ENCODE assay signal across 16 cellular contexts in the genomic region with DNA sequence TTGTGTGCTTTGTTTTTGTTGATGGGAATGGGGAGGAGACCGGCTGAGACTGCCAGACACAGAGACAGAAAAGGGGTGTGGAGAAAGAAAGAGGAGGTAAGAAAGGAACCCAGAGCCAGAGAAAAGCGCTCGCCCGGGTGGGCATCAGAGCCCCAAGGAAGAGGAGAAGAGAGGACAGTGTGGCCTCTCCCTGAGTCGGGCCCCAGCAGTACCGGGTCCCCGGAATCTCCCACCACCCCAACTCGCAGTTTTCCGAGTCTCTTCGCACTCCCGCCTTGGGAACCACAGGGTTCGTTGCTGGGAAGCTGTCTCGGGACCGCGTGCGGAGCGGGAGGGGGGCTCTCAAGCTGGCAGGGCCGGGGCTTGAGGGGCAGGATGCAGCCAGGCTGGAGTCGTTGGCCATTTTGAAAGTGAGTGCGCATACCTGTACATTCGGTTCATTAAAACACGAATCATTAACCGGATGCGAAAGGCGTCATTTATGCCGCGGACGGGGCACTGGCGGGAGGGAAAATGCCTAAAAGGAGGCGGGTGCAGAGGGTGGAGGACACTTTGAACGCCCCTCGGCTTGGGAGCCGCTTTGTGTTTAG. TPM values are rescaled to one million over a fixed set of nuclear protein-coding genes. Genes with fewer than 3 reads are reported as not detected.
A peak's percentile ranks its signal among the peaks of the same experiment; 100 is the strongest.
DNase-seq lines count a peak whose midpoint lies in the region; ATAC-seq and TF ChIP-seq lines count a peak whose summit lies in the region.
"Had no signal": no experiment of that assay in that cellular context is flagged by ENCODE, and none has a peak within 500 bp of the region (broad histone marks: within the 10 kb centered on the region; RNA-seq: fewer than 3 reads in every experiment).

No MANE protein-coding gene starts in this region.

- no peaks in the 10 kb centered on the region for H3K9me3 Mint-ChIP-seq in activated T-cell treated with anti-CD3 and anti-CD28 coated beads, Interleukin-2, amount 50 U/mL, for 24 hours

- no peaks in the 10 kb centered on the region for H3K36me3 ChIP-seq in iPS-18a (ENCODE audit: control insufficient read depth, low read depth, low read length)
- no peaks in the 10 kb centered on the region for H3K36me3 ChIP-seq in spleen
- H3K36me3 ChIP-seq in sigmoid colon = no peaks in the 10 kb centered on the region

- TF ChIP-seq POLR2A in spleen (IDR thresholded peaks at IDR 0.05) (no peak), sigmoid colon (IDR thresholded peaks at IDR 0.05) (no peak)

- ATAC-seq in T-helper 17 cell = no peak
- no peak for ATAC-seq in GM18498 (IDR thresholded peaks at IDR 0.05; ENCODE audit: unreplicated experiment)

- peaks cover 54% of the 10 kb centered on the region for H3K4me1 Mint-ChIP-seq in activated T-cell treated with anti-CD3 and anti-CD28 coated beads, Interleukin-2, amount 50 U/mL, for 24 hours (ENCODE audit: low read depth)
- peaks cover 42% of the 10 kb centered on the region for H3K4me1 Mint-ChIP-seq in T-helper 17 cell

- H3K9me3 ChIP-seq in T-helper 17 cell (ENCODE audit: control insufficient read depth, low read length, poor library complexity, severe bottlenecking) (no peaks in the 10 kb centered on the region), iPS-18a (ENCODE audit: control insufficient read depth, low read depth, low read length) (peaks cover 5% of the 10 kb centered on the region), spleen (peaks cover 0 to 16% (median 0%) of the 10 kb centered on the region in 8 donors), sigmoid colon (no peaks in the 10 kb centered on the region)

- H3K36me3 Mint-ChIP-seq in activated T-cell treated with anti-CD3 and anti-CD28 coated beads, Interleukin-2, amount 50 U/mL, for 24 hours (ENCODE audit: low read depth) = no peaks in the 10 kb centered on the region
- H3K36me3 Mint-ChIP-seq in T-helper 17 cell (ENCODE audit: low read depth) = peaks cover 10% of the 10 kb centered on the region

- H3K4me1 ChIP-seq in iPS-18a (ENCODE audit: control insufficient read depth, low read depth, low read length) (peaks cover 28% of the 10 kb centered on the region), spleen (peaks cover 38 to 88% (median 79%) of the 10 kb centered on the region in 6 donors), sigmoid colon (peaks cover 0 to 76% (median 67%) of the 10 kb centered on the region in 4 donors)

- H3K27me3 ChIP-seq in iPS-18a (ENCODE audit: control insufficient read depth, insufficient read depth, low read length) (peaks cover 100% of the 10 kb centered on the region), spleen (replicated peaks in 1 of 7) (peaks cover 31 to 100% (median 100%) of the 10 kb centered on the region in 7 donors), sigmoid colon (peaks cover 96 to 100% (median 100%) of the 10 kb centered on the region in 3 donors)

- TF ChIP-seq CTCF in spleen (IDR thresholded peaks at IDR 0.05 in 8 of 11, conservative IDR thresholded peaks at IDR 0.05 in 3 of 11) (no peak), sigmoid colon (IDR thresholded peaks at IDR 0.05) (no peak)

- H3K27me3 Mint-ChIP-seq in activated T-cell treated with anti-CD3 and anti-CD28 coated beads, Interleukin-2, amount 50 U/mL, for 24 hours = peaks cover 80% of the 10 kb centered on the region
- H3K27me3 Mint-ChIP-seq in T-helper 17 cell = peaks cover 71% of the 10 kb centered on the region

- H3K27ac Mint-ChIP-seq in activated T-cell treated with anti-CD3 and anti-CD28 coated beads, Interleukin-2, amount 50 U/mL, for 24 hours = no peak overlapping the region
- H3K27ac Mint-ChIP-seq in T-helper 17 cell = no peak overlapping the region

- peak overlapping the region; percentile 27 for H3K4me3 ChIP-seq in iPS-18a (ENCODE audit: low read length)
- H3K4me3 ChIP-seq in spleen = peak overlapping the region in 3 of 8 donors; percentile 12 to 56 (median 19)
- H3K4me3 ChIP-seq in sigmoid colon = peak overlapping the region in 1 of 4 donors; percentile 24

- WGBS in spleen, 5 donors = 3 to 10% (median 5%) methylated on average over 26 to 33 of the region's 33 CpGs
- 3 to 5% methylated on average over 33 of the region's 33 CpGs for WGBS in sigmoid colon, 2 donors

- intact Hi-C loops in spleen (cut with DNase I; ENCODE audit: low total_unique reads) = no loop called here
- intact Hi-C loops in sigmoid colon (cut with DNase I) = no loop called here

- no peak for TF ChIP-seq EP300 in sigmoid colon (IDR thresholded peaks at IDR 0.05)

- peak overlapping the region; percentile 38 for H3K4me3 Mint-ChIP-seq in activated T-cell treated with anti-CD3 and anti-CD28 coated beads, Interleukin-2, amount 50 U/mL, for 24 hours
- H3K4me3 Mint-ChIP-seq in T-helper 17 cell = peak overlapping the region; percentile 73

- H3K27ac ChIP-seq in iPS-18a (ENCODE audit: low read length) (no peak overlapping the region), spleen (no peak overlapping the region), sigmoid colon (no peak overlapping the region)
- H3K27ac ChIP-seq: VCaP had no signal

- no peak overlapping the region for H3K9ac ChIP-seq in iPS-18a (ENCODE audit: low read length)

- no peak for DNase-seq in activated T-cell treated with anti-CD3 and anti-CD28 coated beads, Interleukin-2, amount 50 U/mL, for 24 hours
- DNase-seq in activated T-cell treated with anti-CD3 and anti-CD28 coated beads, Interleukin-2, amount 50 U/mL, for 1 hour = no peak
- DNase-seq in T-helper 17 cell (no peak), spleen (peak; percentile 48), sigmoid colon (no peak), superior temporal gyrus (ENCODE audit: extremely low spot score) (no peak)
- DNase-seq: mammary epithelial cell, MV-4-11, NCI-H446 treated with DMSO at 0.1 percent for 48 hours had no signal

RNA-seq across cellular contexts. Expression of a gene that starts 3.2 kb away (rescaled TPM):
- 1 to 10 TPM; 2.2 to 2.7 TPM for total RNA-seq in T-helper 17 cell
- total RNA-seq in spleen = 1 to 10 TPM in 1 of 7 donors, under 1 TPM in 6; 0.17 to 1.1 (median 0.57) TPM
- polyA plus RNA-seq in spleen = under 1 TPM; 0.06 to 0.29 (median 0.20) TPM
- 1 to 10 TPM in 2 of 4 donors, under 1 TPM in 1, not detected in 1; 0.99 to 1.6 (median 1.1) TPM for total RNA-seq in sigmoid colon
- polyA plus RNA-seq in sigmoid colon = under 1 TPM in 1 of 3 donors, not detected in 2; 0.25 TPM

RNA-seq across cellular contexts. Expression of a gene that starts 11.4 kb away (rescaled TPM):
- total RNA-seq in T-helper 17 cell (not detected), spleen (not detected), sigmoid colon (not detected)
- polyA plus RNA-seq in spleen (not detected), sigmoid colon (not detected)
- total RNA-seq: dermis microvascular lymphatic vessel endothelial cell, G401, mammary epithelial cell, renal cortical epithelial cell, ureter had no signal
- polyA plus RNA-seq: mammary epithelial cell had no signal
